2 cellular contexts compared by ENCODE assay signal in genomic region chrX:136450050-136450830, GRCh38.
TF ChIP-seq lines count a peak whose summit lies in the region.

No MANE protein-coding gene starts in this region.

TF ChIP-seq in A549, 52 proteins besides CTCF, POLR2A, EP300 and RAD21:
- TF ChIP-seq PBX3 (IDR thresholded peaks at IDR 0.05) (no peak), CEBPB (IDR thresholded peaks at IDR 0.05) (no peak), GATA3 (IDR thresholded peaks at IDR 0.05; ENCODE audit: borderline replicate concordance) (no peak), POLR2AphosphoS2 (conservative IDR thresholded peaks at IDR 0.05; ENCODE audit: low read length) (no peak), BCL3 (IDR thresholded peaks at IDR 0.05) (no peak), KDM1A (IDR thresholded peaks at IDR 0.05; ENCODE audit: low read depth) (no peak), RFX5 (IDR thresholded peaks at IDR 0.05) (no peak), MAFK (IDR thresholded peaks at IDR 0.05; ENCODE audit: partially characterized antibody) (peak; percentile 67), HES2 (IDR thresholded peaks at IDR 0.05) (no peak), NFE2L2 (conservative IDR thresholded peaks at IDR 0.05; ENCODE audit: low read length) (peak; percentile 63), CHD4 (IDR thresholded peaks at IDR 0.05; ENCODE audit: borderline replicate concordance) (no peak), HOXA7 (CRISPR knock-in tag; IDR thresholded peaks at IDR 0.05) (no peak)
TF ChIP-seq in A549: peak in this region for 2.

TF ChIP-seq in endothelial cell of umbilical vein, 7 proteins besides CTCF, POLR2A, EP300 and RAD21 (continued from another document):
- no peak for TF ChIP-seq MAX (IDR thresholded peaks at IDR 0.05; ENCODE audit: insufficient read depth, insufficient read length)
- no peak for TF ChIP-seq JUN (IDR thresholded peaks at IDR 0.05; ENCODE audit: borderline replicate concordance, insufficient read depth, insufficient read length, low read depth)
- no peak for TF ChIP-seq POLR2AphosphoS5 (IDR thresholded peaks at IDR 0.05; ENCODE audit: insufficient read depth, low read depth, low read length)
